Comparison of ENCODE assay signal across 15 cellular contexts in the genomic region with DNA sequence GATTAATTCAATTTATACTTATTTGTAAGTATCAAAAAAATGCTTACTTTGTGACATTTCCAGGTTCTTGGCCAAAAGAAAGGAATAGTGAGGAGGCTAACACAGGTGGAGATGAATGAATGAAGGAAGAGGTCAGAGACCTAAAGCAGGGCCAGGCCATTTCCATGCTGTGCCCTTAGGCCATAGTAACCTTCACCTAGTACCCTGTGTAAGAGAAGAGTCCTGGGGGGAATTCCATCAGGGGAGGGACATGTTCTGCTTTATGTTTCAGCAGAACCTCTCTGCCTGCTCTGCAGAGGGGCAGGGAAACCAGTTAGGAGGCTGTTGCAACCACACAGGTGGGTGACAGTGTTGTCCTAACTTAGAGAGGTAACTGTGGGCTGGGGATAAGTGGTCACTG.
"Had no signal": no experiment of that assay in that cellular context is flagged by ENCODE, and none has a peak within 500 bp of the region (broad histone marks: within the 10 kb centered on the region; RNA-seq: fewer than 3 reads in every experiment).

No MANE protein-coding gene starts in this region.

- H3K4me3 ChIP-seq: esophagus muscularis mucosa, gastroesophageal sphincter, smooth muscle cell, tibial artery, upper lobe of right lung, vagina had no signal

- H3K27ac ChIP-seq: epithelial cell of prostate, esophagus muscularis mucosa, gastroesophageal sphincter, tibial artery, upper lobe of right lung, vagina had no signal

- H3K36me3 ChIP-seq: esophagus muscularis mucosa, gastroesophageal sphincter, tibial artery, upper lobe of right lung, vagina had no signal

- H3K36me3 Mint-ChIP-seq: naive thymus-derived CD4-positive, alpha-beta T cell had no signal

- H3K9me3 Mint-ChIP-seq: nephron progenitor cell; stimulated activated naive CD8-positive, alpha-beta T cell treated with anti-CD3 and anti-CD28 coated beads, Interleukin-15, Interleukin-2, amounts not matched to agents 100 ng/mL and 50 ng/mL, for 24 hours had no signal

- H3K4me1 ChIP-seq: esophagus muscularis mucosa, gastroesophageal sphincter, tibial artery, upper lobe of right lung, vagina had no signal

- H3K4me3 Mint-ChIP-seq: effector memory CD8-positive, alpha-beta T cell; naive thymus-derived CD4-positive, alpha-beta T cell; nephron progenitor cell; stimulated activated naive CD8-positive, alpha-beta T cell treated with anti-CD3 and anti-CD28 coated beads, Interleukin-15, Interleukin-2, amounts not matched to agents 100 ng/mL and 50 ng/mL, for 24 hours had no signal

- H3K4me2 ChIP-seq: smooth muscle cell had no signal

- H3K27me3 ChIP-seq: esophagus muscularis mucosa, gastroesophageal sphincter, tibial artery, upper lobe of right lung, vagina had no signal

- H3K27ac Mint-ChIP-seq: effector memory CD8-positive, alpha-beta T cell; naive thymus-derived CD4-positive, alpha-beta T cell; nephron progenitor cell; stimulated activated naive CD8-positive, alpha-beta T cell treated with anti-CD3 and anti-CD28 coated beads, Interleukin-15, Interleukin-2, amounts not matched to agents 100 ng/mL and 50 ng/mL, for 24 hours had no signal

- H3K27me3 Mint-ChIP-seq: effector memory CD8-positive, alpha-beta T cell; naive thymus-derived CD4-positive, alpha-beta T cell; stimulated activated naive CD8-positive, alpha-beta T cell treated with anti-CD3 and anti-CD28 coated beads, Interleukin-15, Interleukin-2, amounts not matched to agents 100 ng/mL and 50 ng/mL, for 24 hours had no signal

- H3K9me3 ChIP-seq: esophagus muscularis mucosa, gastroesophageal sphincter, tibial artery, upper lobe of right lung, vagina had no signal

- DNase-seq: effector memory CD8-positive, alpha-beta T cell; glutamatergic neuron; kidney glomerular epithelial cell; naive thymus-derived CD4-positive, alpha-beta T cell; nephron progenitor cell; right cardiac atrium; stimulated activated CD4-positive, alpha-beta T cell treated with anti-CD3 and anti-CD28 coated beads, Interleukin-2, amount 100 ng/mL, for 48 hours; tibial artery; upper lobe of right lung had no signal

- H3K4me1 Mint-ChIP-seq: naive thymus-derived CD4-positive, alpha-beta T cell had no signal
